Comparison of ENCODE assay signal across 8 cellular contexts in genomic region chr14:52313903-52314481, GRCh38. TPM values are rescaled to one million over a fixed set of nuclear protein-coding genes. Genes with fewer than 3 reads are reported as not detected.
DNase-seq lines count a peak whose midpoint lies in the region; ATAC-seq and TF ChIP-seq lines count a peak whose summit lies in the region.

PTGER2 (plus strand) TSS chr14:52314312; CDS start chr14:52314549, 237 bp downstream.

- TF ChIP-seq EP300 in ovary (IDR thresholded peaks at IDR 0.05) = no peak

- peak; percentile 46 for DNase-seq in NCI-H1436 (lab: John Stamatoyannopoulos, UW)
- DNase-seq in NCI-H1436 treated with DMSO at 0.1 percent for 48 hours (lab: John Stamatoyannopoulos, UW) = no peak
- DNase-seq in RPMI8226 = peak; percentile 5
- DNase-seq in activated gamma-delta T cell treated with anti-CD3 and anti-CD28 coated beads, Interleukin-2, amount 50 U/mL, for 16 hours (ENCODE audit: low read depth) = peak; percentile 70
- peak; percentile 13 for DNase-seq in globus pallidus (ENCODE audit: low spot score)
- peak; percentile 85 to 92 (median 88) for DNase-seq in ovary

- no peaks in the 10 kb centered on the region for H3K36me3 ChIP-seq in ovary
- H3K36me3 ChIP-seq in thymus (ENCODE audit: control insufficient read depth, insufficient read depth) = no peaks in the 10 kb centered on the region

- H3K27me3 ChIP-seq in ovary (no peaks in the 10 kb centered on the region), thymus (ENCODE audit: control insufficient read depth, insufficient read depth) (peaks cover 3% of the 10 kb centered on the region)

- no peak for TF ChIP-seq CTCF in ovary (IDR thresholded peaks at IDR 0.05)

- intact Hi-C loops in ovary (cut with DNase I) = loop anchor here in 2 of 4 donors (5.0 to 10.0 kb wide), 2 partner anchors 151 to 322 kb away; no protein-coding TSS in a partner anchor

- ATAC-seq in HG03135 (IDR thresholded peaks at IDR 0.05; ENCODE audit: unreplicated experiment) = peak; percentile 52

- no peak for TF ChIP-seq POLR2A in ovary (IDR thresholded peaks at IDR 0.05)

- H3K4me3 ChIP-seq in ovary (peak within 1 kb of the TSS; percentile 45), thymus (ENCODE audit: low read length) (peak within 1 kb of the TSS; percentile 54)

- H3K27ac ChIP-seq in ovary (peak within 1 kb of the TSS; percentile 57 to 61), thymus (ENCODE audit: low read depth) (no peak within 1 kb of the TSS)

- WGBS in ovary, 3 donors = 0 to 1% (median 1%) methylated on average over 31 to 69 of the region's 69 CpGs
- under 1% methylated on average over 69 of the region's 69 CpGs for WGBS in thymus

- H3K4me1 ChIP-seq in ovary (ENCODE audit: insufficient read depth) (peaks cover 7% of the 10 kb centered on the region), thymus (ENCODE audit: control insufficient read depth, insufficient read depth, low read length) (peaks cover 15% of the 10 kb centered on the region)

- H3K9me3 ChIP-seq in ovary (no peaks in the 10 kb centered on the region), thymus (ENCODE audit: control insufficient read depth) (no peaks in the 10 kb centered on the region)

RNA-seq across cellular contexts. Expression of gene PTGER2, which starts in this region (rescaled TPM):
- 10 to 100 TPM in 2 of 7 donors, 1 to 10 TPM in 4, under 1 TPM in 1; 0.86 to 15.6 (median 6.7) TPM for total RNA-seq in ovary
- polyA plus RNA-seq in ovary (1 to 10 TPM; 5.5 to 5.8 TPM), thymus (1.4 TPM)
